11 cellular contexts compared by ENCODE assay signal in the genomic region with DNA sequence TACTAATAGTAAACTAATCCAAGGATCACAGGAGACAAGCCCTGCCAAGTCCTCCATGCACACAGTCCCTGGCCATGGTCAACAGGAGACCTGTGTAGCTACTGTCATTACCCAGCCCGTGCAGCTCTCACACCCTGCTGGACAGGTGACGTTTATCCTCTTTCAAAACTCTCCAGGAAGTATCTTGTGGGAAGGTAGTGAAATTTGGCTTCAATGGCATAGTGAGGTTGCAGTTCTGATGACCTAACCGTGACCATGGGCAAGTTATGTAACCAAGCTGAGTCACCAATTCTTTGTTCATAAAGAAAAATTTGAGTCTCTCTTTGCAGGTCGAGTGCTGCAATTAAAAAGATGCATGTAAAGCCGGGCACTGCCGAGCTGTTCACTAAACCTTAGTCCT. TPM values are rescaled to one million over a fixed set of nuclear protein-coding genes. Genes with fewer than 3 reads are reported as not detected.
DNase-seq lines count a peak whose midpoint lies in the region; ATAC-seq and TF ChIP-seq lines count a peak whose summit lies in the region.
"Had no signal": no experiment of that assay in that cellular context is flagged by ENCODE, and none has a peak within 500 bp of the region (broad histone marks: within the 10 kb centered on the region; RNA-seq: fewer than 3 reads in every experiment).

No MANE protein-coding gene starts in this region.

- H3K27ac Mint-ChIP-seq in progenitor cell of endocrine pancreas, result peak overlapping the region; percentile 10
- no peak overlapping the region for H3K27ac Mint-ChIP-seq in glutamatergic neuron (ENCODE audit: unreplicated experiment)
- H3K27ac Mint-ChIP-seq: activated B cell treated with CpG ODN at 0.5 μM for 24 hours; naive thymus-derived CD8-positive, alpha-beta T cell had no signal

- H3K4me1 ChIP-seq in PC-3 (ENCODE audit: insufficient read depth, low read length), result peaks cover 14% of the 10 kb centered on the region

- H3K4me2 ChIP-seq in PC-3 (ENCODE audit: low read length), result peak overlapping the region; percentile 69

- no peaks in the 10 kb centered on the region for H3K9me2 ChIP-seq in PC-3 (replicated peaks; ENCODE audit: low read length)

- H3K9me3 ChIP-seq in PC-3 (ENCODE audit: low read length), result no peaks in the 10 kb centered on the region

- peak; percentile 61 for ATAC-seq in PC-3
- no peak for ATAC-seq in HG03108 (IDR thresholded peaks at IDR 0.05; ENCODE audit: unreplicated experiment)
- ATAC-seq: naive thymus-derived CD8-positive, alpha-beta T cell had no signal

- CTCF ChIA-PET in PC-3 (lab: Charles Lee), result no interaction called here

- no peaks in the 10 kb centered on the region for H3K79me2 ChIP-seq in PC-3 (ENCODE audit: low read length)

- H3K9me3 Mint-ChIP-seq in progenitor cell of endocrine pancreas (ENCODE audit: low read depth), result no peaks in the 10 kb centered on the region
- H3K9me3 Mint-ChIP-seq in glutamatergic neuron (ENCODE audit: unreplicated experiment), result peaks cover 2% of the 10 kb centered on the region
- H3K9me3 Mint-ChIP-seq: activated B cell treated with CpG ODN at 0.5 μM for 24 hours; central memory CD8-positive, alpha-beta T cell; naive thymus-derived CD8-positive, alpha-beta T cell had no signal

- H3K36me3 ChIP-seq in PC-3 (ENCODE audit: low read depth, low read length), result no peaks in the 10 kb centered on the region

- H3K27me3 Mint-ChIP-seq in progenitor cell of endocrine pancreas (peaks cover 3% of the 10 kb centered on the region), glutamatergic neuron (ENCODE audit: unreplicated experiment) (peaks cover 2% of the 10 kb centered on the region)

- TF ChIP-seq CTCF in PC-3 (conservative IDR thresholded peaks at IDR 0.05; ENCODE audit: low read depth, low read length) (no peak), fibroblast of pulmonary artery (IDR thresholded peaks at IDR 0.05; ENCODE audit: low read length, missing control alignments) (no peak), progenitor cell of endocrine pancreas (IDR thresholded peaks at IDR 0.05; ENCODE audit: unreplicated experiment) (no peak), glutamatergic neuron (IDR thresholded peaks at IDR 0.05; ENCODE audit: partially characterized antibody, unreplicated experiment) (no peak)

- POLR2A ChIA-PET in PC-3 (lab: Charles Lee; ENCODE audit: unreplicated experiment), result no interaction called here

- H3K9ac ChIP-seq in PC-3 (ENCODE audit: low read length), result no peak overlapping the region

- H3K4me3 Mint-ChIP-seq in progenitor cell of endocrine pancreas (ENCODE audit: low read depth) (no peak overlapping the region), glutamatergic neuron (ENCODE audit: unreplicated experiment) (no peak overlapping the region)
- H3K4me3 Mint-ChIP-seq: activated B cell treated with CpG ODN at 0.5 μM for 24 hours; central memory CD8-positive, alpha-beta T cell; naive thymus-derived CD8-positive, alpha-beta T cell had no signal

- H3K4me3 ChIP-seq in PC-3 (ENCODE audit: low read length) (peak overlapping the region; percentile 22; the same call in 1 of the 2 replicates), fibroblast of pulmonary artery (replicated peaks; ENCODE audit: low read depth, low read length) (no peak overlapping the region)

- H3K4me1 Mint-ChIP-seq in progenitor cell of endocrine pancreas (ENCODE audit: low read depth) (peaks cover 28% of the 10 kb centered on the region), glutamatergic neuron (ENCODE audit: low read depth, unreplicated experiment) (peaks cover 23% of the 10 kb centered on the region)

- no TSS peak for BruUV-seq in PC-3 (replicated peaks; lab: Mats Ljungman, UMichigan)

- H3F3A ChIP-seq in PC-3 (ENCODE audit: low read length, unreplicated experiment), result no peaks in the 10 kb centered on the region

- intact Hi-C loops in PC-3 (cut with micrococcal nuclease), result no loop called here

- no peaks in the 10 kb centered on the region for H3K36me3 Mint-ChIP-seq in progenitor cell of endocrine pancreas (ENCODE audit: insufficient read depth)
- no peaks in the 10 kb centered on the region for H3K36me3 Mint-ChIP-seq in glutamatergic neuron (ENCODE audit: unreplicated experiment)

- no peaks in the 10 kb centered on the region for H4K20me1 ChIP-seq in PC-3 (ENCODE audit: low read length)

- no peaks in the 10 kb centered on the region for H3K27me3 ChIP-seq in PC-3 (ENCODE audit: low read length)

- peak overlapping the region; percentile 58 for H3K27ac ChIP-seq in PC-3 (ENCODE audit: low read length)

- H2AFZ ChIP-seq in PC-3 (ENCODE audit: low read length), result no peak overlapping the region

- DNase-seq in ELR (ENCODE audit: low read depth) (peak; percentile 68), PC-3 (peak; percentile 77), fibroblast of pulmonary artery (ENCODE audit: low read depth) (peak; percentile 91), progenitor cell of endocrine pancreas (ENCODE audit: low spot score, unreplicated experiment) (no peak), glutamatergic neuron (no peak), iPS-NIHi11 (ENCODE audit: low spot score) (no peak), NCI-H82 treated with DMSO at 0.1 percent for 48 hours (lab: John Stamatoyannopoulos, UW; ENCODE audit: unreplicated experiment) (no peak)
- DNase-seq: activated B cell treated with CpG ODN at 0.5 μM for 24 hours; naive thymus-derived CD8-positive, alpha-beta T cell had no signal

RNA-seq across cellular contexts. Expression of a gene that starts 11.3 kb away (rescaled TPM):
- total RNA-seq in PC-3 (2014; rRNA removed) (0.11 TPM in 1 of 2 replicates, not detected in the other), progenitor cell of endocrine pancreas (3.1 and 3.2 TPM in 2 replicates), glutamatergic neuron (ENCODE audit: unreplicated experiment) (not detected)

Comparison
In these comparisons a context has a peak if more than half of its experiments do, and no peak if none do; other contexts are left out.
1. DNase-seq: peak in ELR (single experiment), PC-3 (single experiment) and fibroblast of pulmonary artery (single experiment); none in progenitor cell of endocrine pancreas (single experiment), glutamatergic neuron (single experiment), iPS-NIHi11 (single experiment) and NCI-H82 treated with DMSO at 0.1 percent for 48 hours (single experiment).